8 cellular contexts compared by ENCODE assay signal in genomic region chr1:167219194-167219593, GRCh38. TPM values are rescaled to one million over a fixed set of nuclear protein-coding genes. Genes with fewer than 3 reads are reported as not detected.
DNase-seq lines count a peak whose midpoint lies in the region; ATAC-seq, FAIRE-seq and TF ChIP-seq lines count a peak whose summit lies in the region.

No MANE protein-coding gene starts in this region.

- H3K36me3 Mint-ChIP-seq in activated naive CD4-positive, alpha-beta T cell treated with anti-CD3 and anti-CD28 coated beads for 36 hours (ENCODE audit: low read depth) = peaks cover 5% of the 10 kb centered on the region
- peaks cover 7% of the 10 kb centered on the region for H3K36me3 Mint-ChIP-seq in activated CD4-positive, alpha-beta memory T cell treated with anti-CD3 and anti-CD28 coated beads, Interleukin-2, amount 10 ng/mL, durations not matched to agents 7 days and 5 days (ENCODE audit: low read depth)

- no peak for TF ChIP-seq POLR2A in tibial nerve (IDR thresholded peaks at IDR 0.05)

- no peaks in the 10 kb centered on the region for H3K9me1 ChIP-seq in keratinocyte (ENCODE audit: control insufficient read depth, extremely low read depth, insufficient read depth, low read length)

- DNase-seq in activated naive CD4-positive, alpha-beta T cell treated with anti-CD3 and anti-CD28 coated beads for 36 hours = no peak
- DNase-seq in activated naive CD4-positive, alpha-beta T cell treated with Interleukin-2 at 50 U/mL for 16 hours = no peak
- DNase-seq in activated CD4-positive, alpha-beta memory T cell treated with anti-CD3 and anti-CD28 coated beads, Interleukin-2, amount 10 ng/mL, durations not matched to agents 7 days and 5 days = no peak
- no peak for DNase-seq in keratinocyte (ENCODE audit: low read depth, low spot score)
- DNase-seq in tibial nerve (ENCODE audit: low spot score in 2 of 2) = no peak
- DNase-seq in GM10248 (ENCODE audit: extremely low spot score) = no peak
- DNase-seq in NCI-H2196 treated with DMSO at 0.1 percent for 48 hours (lab: John Stamatoyannopoulos, UW; ENCODE audit: unreplicated experiment) = no peak

- H3K9me3 Mint-ChIP-seq in activated naive CD4-positive, alpha-beta T cell treated with anti-CD3 and anti-CD28 coated beads for 36 hours = peaks cover 2% of the 10 kb centered on the region
- no peaks in the 10 kb centered on the region for H3K9me3 Mint-ChIP-seq in activated CD4-positive, alpha-beta memory T cell treated with anti-CD3 and anti-CD28 coated beads, Interleukin-2, amount 10 ng/mL, durations not matched to agents 7 days and 5 days

- H3K4me3 ChIP-seq in keratinocyte (ENCODE audit: control insufficient read depth in 2 of 3, extremely low read depth in 1 of 3, insufficient read depth in 2 of 3, low read depth in 1 of 3, low read length in 3 of 3) = peak overlapping the region; percentile 64 to 87 (median 83)
- peak overlapping the region in 3 of 4 donors; percentile 79 to 97 (median 82) for H3K4me3 ChIP-seq in tibial nerve

- no peak for FAIRE-seq in keratinocyte (lab: Jason Lieb, UNC)

- dilution Hi-C loops in keratinocyte (cut with MboI; ENCODE audit: extremely low pct_ligation_motif_present, low sequenced_read_pairs) = no loop called here

- TF ChIP-seq CTCF in keratinocyte (optimal IDR thresholded peaks at IDR 0.05 in 1 of 3, IDR thresholded peaks at IDR 0.05 in 1 of 3, conservative IDR thresholded peaks at IDR 0.05 in 1 of 3; ENCODE audit: extremely low read depth in 1 of 3, insufficient read depth in 2 of 3, low read length in 3 of 3) (no peak), tibial nerve (IDR thresholded peaks at IDR 0.05) (no peak), GM10248 (IDR thresholded peaks at IDR 0.05; ENCODE audit: control extremely low read depth, extremely low read depth, low read depth, missing control alignments) (no peak)

- ATAC-seq in GM21528 (IDR thresholded peaks at IDR 0.05; ENCODE audit: low FRiP score, unreplicated experiment) = no peak

- peak overlapping the region; percentile 99 for H3K27ac Mint-ChIP-seq in activated naive CD4-positive, alpha-beta T cell treated with anti-CD3 and anti-CD28 coated beads for 36 hours
- H3K27ac Mint-ChIP-seq in activated CD4-positive, alpha-beta memory T cell treated with anti-CD3 and anti-CD28 coated beads, Interleukin-2, amount 10 ng/mL, durations not matched to agents 7 days and 5 days = peak overlapping the region; percentile 93

- H3K9ac ChIP-seq in keratinocyte (ENCODE audit: control insufficient read depth, extremely low read depth, insufficient read depth, low read length) = peak overlapping the region; percentile 96

- H3K27me3 Mint-ChIP-seq in activated naive CD4-positive, alpha-beta T cell treated with anti-CD3 and anti-CD28 coated beads for 36 hours (ENCODE audit: low read depth) = peaks cover 2% of the 10 kb centered on the region
- no peaks in the 10 kb centered on the region for H3K27me3 Mint-ChIP-seq in activated CD4-positive, alpha-beta memory T cell treated with anti-CD3 and anti-CD28 coated beads, Interleukin-2, amount 10 ng/mL, durations not matched to agents 7 days and 5 days

- H3K27me3 ChIP-seq in keratinocyte (ENCODE audit: control insufficient read depth, extremely low read depth, insufficient read depth, low read length) (no peaks in the 10 kb centered on the region), tibial nerve (no peaks in the 10 kb centered on the region)

- H3K27ac ChIP-seq in keratinocyte (ENCODE audit: control insufficient read depth, insufficient read depth, low read length) = peak overlapping the region; percentile 98
- H3K27ac ChIP-seq in tibial nerve = no peak overlapping the region

- peaks cover 14% of the 10 kb centered on the region for H3K79me2 ChIP-seq in keratinocyte (ENCODE audit: control insufficient read depth, insufficient read depth, low read length)

- TF ChIP-seq EP300 in tibial nerve (IDR thresholded peaks at IDR 0.05) = no peak

- no peaks in the 10 kb centered on the region for H4K20me1 ChIP-seq in keratinocyte (ENCODE audit: control insufficient read depth, extremely low read depth, insufficient read depth, low read length)

- WGBS in tibial nerve, 2 donors = 34 to 45% methylated on average over 5 of the region's 5 CpGs

- H3K9me3 ChIP-seq in keratinocyte (ENCODE audit: control insufficient read depth, low read depth, low read length) (no peaks in the 10 kb centered on the region), tibial nerve (no peaks in the 10 kb centered on the region)

- H3K4me1 Mint-ChIP-seq in activated naive CD4-positive, alpha-beta T cell treated with anti-CD3 and anti-CD28 coated beads for 36 hours (ENCODE audit: low read depth) = peaks cover 30% of the 10 kb centered on the region
- peaks cover 33% of the 10 kb centered on the region for H3K4me1 Mint-ChIP-seq in activated CD4-positive, alpha-beta memory T cell treated with anti-CD3 and anti-CD28 coated beads, Interleukin-2, amount 10 ng/mL, durations not matched to agents 7 days and 5 days

- peak overlapping the region; percentile 99 for H3K4me3 Mint-ChIP-seq in activated naive CD4-positive, alpha-beta T cell treated with anti-CD3 and anti-CD28 coated beads for 36 hours
- peak overlapping the region; percentile 91 for H3K4me3 Mint-ChIP-seq in activated CD4-positive, alpha-beta memory T cell treated with anti-CD3 and anti-CD28 coated beads, Interleukin-2, amount 10 ng/mL, durations not matched to agents 7 days and 5 days

- H2AFZ ChIP-seq in keratinocyte (ENCODE audit: control insufficient read depth, low read length) = peak overlapping the region; percentile 96

- CTCF ChIA-PET in activated naive CD4-positive, alpha-beta T cell treated with anti-CD3 and anti-CD28 coated beads for 36 hours (lab: Charles Lee) = interaction anchor here (1.0 to 3.8 kb wide), 12 partner anchors 8 to 334 kb away, joined by 3 to 18 read pairs (median 7); partner anchors contain the start of genes CREG1 and GPA33
- CTCF ChIA-PET in activated CD4-positive, alpha-beta memory T cell treated with anti-CD3 and anti-CD28 coated beads, Interleukin-2, amount 10 ng/mL, durations not matched to agents 7 days and 5 days (lab: Charles Lee) = interaction anchor here (0.8 to 3.2 kb wide), 18 partner anchors 8 to 496 kb away, joined by 3 to 33 read pairs (median 12); partner anchors contain the start of genes CREG1 and TADA1
- CTCF ChIA-PET in GM10248 (lab: Yijun Ruan, JAX) = interaction anchor here (1.0 to 3.7 kb wide), 10 partner anchors 8 to 321 kb away, joined by 3 to 34 read pairs (median 12); no protein-coding TSS in a partner anchor

- POLR2A ChIA-PET in activated CD4-positive, alpha-beta memory T cell treated with anti-CD3 and anti-CD28 coated beads, Interleukin-2, amount 10 ng/mL, durations not matched to agents 7 days and 5 days (lab: Charles Lee) = interaction anchor here (1.0 to 3.5 kb wide), 25 partner anchors 9 to 717 kb away, joined by 3 to 47 read pairs (median 8); partner anchors contain the start of genes CD247, CREG1, DCAF6 and ILDR2
- POLR2A ChIA-PET in GM10248 (lab: Yijun Ruan, JAX) = interaction anchor here (1.4 kb wide), 1 partner anchor 14 kb away, joined by 7 read pairs; no protein-coding TSS in a partner anchor

- intact Hi-C loops in activated naive CD4-positive, alpha-beta T cell treated with anti-CD3 and anti-CD28 coated beads for 36 hours (cut with micrococcal nuclease) = no loop called here

- no peaks in the 10 kb centered on the region for H3K36me3 ChIP-seq in keratinocyte (ENCODE audit: control insufficient read depth in 2 of 2, extremely low read depth in 1 of 2, insufficient read depth in 2 of 2, low read length in 2 of 2)
- H3K36me3 ChIP-seq in tibial nerve = no peaks in the 10 kb centered on the region

- peak overlapping the region; percentile 77 for H3K4me2 ChIP-seq in keratinocyte (ENCODE audit: control insufficient read depth, extremely low read depth, insufficient read depth, low read depth, low read length)

- H3K4me1 ChIP-seq in keratinocyte (ENCODE audit: control insufficient read depth, extremely low read depth, insufficient read depth, low read length) (peaks cover 10% of the 10 kb centered on the region), tibial nerve (peaks cover 0 to 28% (median 18%) of the 10 kb centered on the region in 4 donors)

RNA-seq across cellular contexts. Expression of gene POU2F1, which starts 1.5 kb away (rescaled TPM):
- 10 to 100 TPM; 17.6 to 19.4 TPM for total RNA-seq in activated naive CD4-positive, alpha-beta T cell treated with anti-CD3 and anti-CD28 coated beads for 36 hours
- total RNA-seq in activated CD4-positive, alpha-beta memory T cell treated with anti-CD3 and anti-CD28 coated beads, Interleukin-2, amount 10 ng/mL, durations not matched to agents 7 days and 5 days = 10 to 100 TPM; 17.4 to 20.4 TPM
- 3.2 to 5.9 TPM (median 4.1 TPM) in 3 replicates for polyA plus RNA-seq in keratinocyte
- polyA plus RNA-seq in keratinocyte (2011; ENCODE audit: low read depth) = 1.3 TPM
- 1.8 and 2.1 TPM in 2 replicates for polyA plus RNA-seq in keratinocyte (2011; cell fraction: cytosol; rRNA removed)
- polyA plus RNA-seq in keratinocyte (2011; cell fraction: nucleus; rRNA removed) = 8.3 TPM in 2 replicates
- polyA plus RNA-seq in keratinocyte (2012; ENCODE audit: low replicate concordance) = 2.8 TPM in 2 replicates
- 13.4 to 22.8 TPM (median 18.7 TPM) in 3 replicates for polyA minus RNA-seq in keratinocyte
- 2.5 TPM for polyA minus RNA-seq in keratinocyte (2011; cell fraction: cytosol; rRNA and poly(A)+ RNA removed)
- polyA minus RNA-seq in keratinocyte (2011; cell fraction: nucleus; rRNA and poly(A)+ RNA removed) = 8.8 and 18.6 TPM in 2 replicates
- total RNA-seq in tibial nerve = 10 to 100 TPM; 21.0 to 33.7 (median 21.8) TPM
